Comparison of ENCODE assay signal across 32 cellular contexts in genomic region chr10:10627414-10627813, GRCh38.
"Had no signal": no experiment of that assay in that cellular context is flagged by ENCODE, and none has a peak within 500 bp of the region (broad histone marks: within the 10 kb centered on the region; RNA-seq: fewer than 3 reads in every experiment).

No MANE protein-coding gene starts in this region.

- ATAC-seq: activated CD4-positive, CD25-positive, alpha-beta regulatory T cell treated with anti-CD3 and anti-CD28 coated beads, Interleukin-2, amount 50 U/mL, for 24 hours; activated CD8-positive, alpha-beta T cell treated with anti-CD3 and anti-CD28 coated beads for 36 hours; activated naive CD8-positive, alpha-beta T cell treated with anti-CD3 and anti-CD28 coated beads, Interleukin-2, amount 50 U/mL, for 24 hours; effector memory CD8-positive, alpha-beta T cell; T-helper 17 cell had no signal

- H3K4me3 Mint-ChIP-seq: activated B cell treated with CpG ODN at 0.5 μM for 24 hours; activated CD8-positive, alpha-beta T cell treated with anti-CD3 and anti-CD28 coated beads for 36 hours; activated naive CD4-positive, alpha-beta T cell treated with anti-CD3 and anti-CD28 coated beads for 36 hours; activated naive CD4-positive, alpha-beta T cell treated with anti-CD3 and anti-CD28 coated beads, Interleukin-2, amount 50 U/mL, for 24 hours; activated naive CD8-positive, alpha-beta T cell treated with anti-CD3 and anti-CD28 coated beads for 36 hours; activated naive CD8-positive, alpha-beta T cell treated with anti-CD3 and anti-CD28 coated beads, Interleukin-2, amount 50 U/mL, for 24 hours; activated T-helper 1 cell treated with anti-CD3 and anti-CD28 coated beads, Interleukin-12 subunit alpha, Interleukin-12 subunit beta, Interleukin-2, Interleukin-4 antibody, amounts not matched to agents 30 ng/mL and 10 ng/mL and 1 ng/mL, durations not matched to agents 14 hours and 24 hours and 36 hours; central memory CD8-positive, alpha-beta T cell; dendritic cell treated with granulocyte-macrophage colony-stimulating factor and Interleukin-4, amounts not matched to agents 40 ng/mL and 50 ng/mL, for 4 days; effector memory CD8-positive, alpha-beta T cell; T-helper 17 cell; T-helper 2 cell treated with Interferon-gamma antibody and Interleukin-4, amounts not matched to agents 5 μg/mL and 100 μg/mL, for 36 hours had no signal

- H3K4me3 ChIP-seq: adrenal gland, ascending aorta, coronary artery, esophagus squamous epithelium had no signal

- H3K36me3 Mint-ChIP-seq: activated naive CD4-positive, alpha-beta T cell treated with anti-CD3 and anti-CD28 coated beads, Interleukin-2, amount 50 U/mL, for 24 hours; activated naive CD8-positive, alpha-beta T cell treated with anti-CD3 and anti-CD28 coated beads for 36 hours had no signal

- H3K27me3 Mint-ChIP-seq: activated B cell treated with CpG ODN at 0.5 μM for 24 hours; central memory CD8-positive, alpha-beta T cell; dendritic cell treated with granulocyte-macrophage colony-stimulating factor and Interleukin-4, amounts not matched to agents 40 ng/mL and 50 ng/mL, for 4 days had no signal

- DNase-seq: activated B cell treated with CpG ODN at 0.5 μM for 24 hours; activated CD4-positive, alpha-beta T cell treated with anti-CD3 and anti-CD28 coated beads for 48 hours; activated CD4-positive, alpha-beta T cell treated with anti-CD3 and anti-CD28 coated beads, Interleukin-2, amount 50 U/mL, for 1 hour; activated CD4-positive, alpha-beta T cell treated with anti-CD3 and anti-CD28 coated beads, Interleukin-2, amount 50 U/mL, for 48 hours; activated CD8-positive, alpha-beta memory T cell treated with anti-CD3 and anti-CD28 coated beads for 24 hours; activated CD8-positive, alpha-beta T cell treated with anti-CD3 and anti-CD28 coated beads for 36 hours; activated effector memory CD4-positive, alpha-beta T cell treated with anti-CD3 and anti-CD28 coated beads, Interleukin-2, amount 50 U/mL, for 16 hours; activated naive CD4-positive, alpha-beta T cell treated with anti-CD3 and anti-CD28 coated beads for 36 hours; activated naive CD8-positive, alpha-beta T cell treated with anti-CD3 and anti-CD28 coated beads for 36 hours; activated naive CD8-positive, alpha-beta T cell treated with anti-CD3 and anti-CD28 coated beads, Interleukin-2, amount 50 U/mL, for 24 hours; activated T-cell treated with anti-CD3 and anti-CD28 coated beads, Interleukin-2, amount 50 U/mL, for 48 hours; adrenal gland; amygdala; brain microvascular endothelial cell; effector CD4-positive, alpha-beta T cell; effector memory CD8-positive, alpha-beta T cell; erythroblast; esophagus squamous epithelium; head of caudate nucleus; T-helper 1 cell; T-helper 17 cell; T1000; WERI-Rb-1 had no signal

- H3K4me1 Mint-ChIP-seq: activated B cell treated with CpG ODN at 0.5 μM for 24 hours; activated naive CD4-positive, alpha-beta T cell treated with anti-CD3 and anti-CD28 coated beads, Interleukin-2, amount 50 U/mL, for 24 hours; activated naive CD8-positive, alpha-beta T cell treated with anti-CD3 and anti-CD28 coated beads for 36 hours; activated naive CD8-positive, alpha-beta T cell treated with anti-CD3 and anti-CD28 coated beads, Interleukin-2, amount 50 U/mL, for 24 hours; central memory CD8-positive, alpha-beta T cell had no signal

- H3K27me3 ChIP-seq: adrenal gland, ascending aorta, brain microvascular endothelial cell, esophagus squamous epithelium had no signal

- H3K36me3 ChIP-seq: adrenal gland, ascending aorta, brain microvascular endothelial cell, esophagus squamous epithelium, WERI-Rb-1 had no signal

- H3K9me3 ChIP-seq: adrenal gland, ascending aorta, esophagus squamous epithelium had no signal

- H3K27ac ChIP-seq: adrenal gland, ascending aorta, brain microvascular endothelial cell, coronary artery, esophagus squamous epithelium, WERI-Rb-1 had no signal

- H3K27ac Mint-ChIP-seq: activated B cell treated with CpG ODN at 0.5 μM for 24 hours; activated CD8-positive, alpha-beta T cell treated with anti-CD3 and anti-CD28 coated beads for 36 hours; activated naive CD4-positive, alpha-beta T cell treated with anti-CD3 and anti-CD28 coated beads for 36 hours; activated naive CD4-positive, alpha-beta T cell treated with anti-CD3 and anti-CD28 coated beads, Interleukin-2, amount 50 U/mL, for 24 hours; activated naive CD8-positive, alpha-beta T cell treated with anti-CD3 and anti-CD28 coated beads for 36 hours; activated naive CD8-positive, alpha-beta T cell treated with anti-CD3 and anti-CD28 coated beads, Interleukin-2, amount 50 U/mL, for 24 hours; activated T-helper 1 cell treated with anti-CD3 and anti-CD28 coated beads, Interleukin-12 subunit alpha, Interleukin-12 subunit beta, Interleukin-2, Interleukin-4 antibody, amounts not matched to agents 30 ng/mL and 10 ng/mL and 1 ng/mL, durations not matched to agents 14 hours and 24 hours and 36 hours; activated T-helper 2 cell treated with anti-CD3 and anti-CD28 coated beads, Interferon-gamma antibody, Interleukin-2, Interleukin-4, amounts not matched to agents 10 μg/mL and 5 μg/mL and 100 μg/mL, durations not matched to agents 14 hours and 24 hours and 36 hours; dendritic cell treated with granulocyte-macrophage colony-stimulating factor and Interleukin-4, amounts not matched to agents 40 ng/mL and 50 ng/mL, for 4 days; effector memory CD8-positive, alpha-beta T cell; T-helper 17 cell; T-helper 2 cell treated with Interferon-gamma antibody and Interleukin-4, amounts not matched to agents 5 μg/mL and 100 μg/mL, for 36 hours had no signal

- H3K9me3 Mint-ChIP-seq: activated B cell treated with CpG ODN at 0.5 μM for 24 hours; activated CD8-positive, alpha-beta T cell treated with anti-CD3 and anti-CD28 coated beads for 36 hours; activated naive CD4-positive, alpha-beta T cell treated with anti-CD3 and anti-CD28 coated beads for 36 hours; activated naive CD4-positive, alpha-beta T cell treated with anti-CD3 and anti-CD28 coated beads, Interleukin-2, amount 50 U/mL, for 24 hours; activated naive CD8-positive, alpha-beta T cell treated with anti-CD3 and anti-CD28 coated beads for 36 hours; activated naive CD8-positive, alpha-beta T cell treated with anti-CD3 and anti-CD28 coated beads, Interleukin-2, amount 50 U/mL, for 24 hours; activated T-helper 1 cell treated with anti-CD3 and anti-CD28 coated beads, Interleukin-12 subunit alpha, Interleukin-12 subunit beta, Interleukin-2, Interleukin-4 antibody, amounts not matched to agents 30 ng/mL and 10 ng/mL and 1 ng/mL, durations not matched to agents 14 hours and 24 hours and 36 hours; activated T-helper 2 cell treated with anti-CD3 and anti-CD28 coated beads, Interferon-gamma antibody, Interleukin-2, Interleukin-4, amounts not matched to agents 10 μg/mL and 5 μg/mL and 100 μg/mL, durations not matched to agents 14 hours and 24 hours and 36 hours; central memory CD8-positive, alpha-beta T cell; dendritic cell treated with granulocyte-macrophage colony-stimulating factor and Interleukin-4, amounts not matched to agents 40 ng/mL and 50 ng/mL, for 4 days; effector memory CD8-positive, alpha-beta T cell; T-helper 2 cell treated with Interferon-gamma antibody and Interleukin-4, amounts not matched to agents 5 μg/mL and 100 μg/mL, for 36 hours had no signal

- H3K4me1 ChIP-seq: adrenal gland, ascending aorta, esophagus squamous epithelium had no signal
